In the genomic region with DNA sequence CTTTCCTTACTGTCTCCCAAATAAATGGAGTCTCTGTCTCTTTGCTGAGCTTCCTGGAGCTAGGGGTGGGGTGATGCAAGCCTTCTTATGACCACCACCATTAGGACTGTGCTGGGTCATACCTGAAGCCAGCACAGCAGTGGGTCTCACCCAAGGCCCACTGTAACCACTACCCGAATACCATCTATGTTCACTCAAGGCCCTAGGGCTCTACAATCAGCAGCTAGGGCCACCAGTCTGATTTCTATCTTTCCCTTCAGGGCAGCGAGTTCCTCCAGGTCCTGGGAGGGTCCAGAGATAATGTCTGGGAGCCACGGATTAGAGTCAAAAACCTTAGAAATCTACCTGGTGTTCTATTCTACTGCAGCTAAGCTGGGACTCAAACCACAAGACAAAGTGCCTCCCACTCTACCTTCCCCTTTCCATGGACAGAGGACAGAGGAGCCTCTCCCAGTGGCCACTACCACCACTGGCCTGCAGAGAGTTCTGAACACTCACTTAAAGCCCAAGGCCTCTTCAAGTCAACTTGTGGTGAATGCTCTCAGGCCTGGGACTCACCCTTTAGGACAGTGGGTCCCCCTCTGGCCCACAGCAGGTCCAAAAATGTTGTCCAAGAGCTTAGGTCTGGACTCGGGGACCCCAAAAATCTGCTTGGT, we compare ENCODE assay signal across 9 cellular contexts.
"Had no signal": no experiment of that assay in that cellular context is flagged by ENCODE, and none has a peak within 500 bp of the region (broad histone marks: within the 10 kb centered on the region; RNA-seq: fewer than 3 reads in every experiment).

No MANE protein-coding gene starts in this region.

- FAIRE-seq: K562 had no signal

- H3K27ac ChIP-seq: HL-60 had no signal

- H3K4me3 ChIP-seq: GM23338, HAP-1, K562 had no signal

- H3K4me2 ChIP-seq: GM23338 had no signal

- H3K27ac Mint-ChIP-seq: GM23338, HFFc6 had no signal

- H3K4me3 Mint-ChIP-seq: GM23338, HFFc6 had no signal

- H3K36me3 ChIP-seq: HAP-1 had no signal

- DNase-seq: H7, HFFc6, IMR-90, KG1 had no signal

- ATAC-seq: HCT116 had no signal

- H3K4me1 ChIP-seq: HAP-1 had no signal
